16 cellular contexts compared by ENCODE assay signal in genomic region chrX:37425370-37425769, GRCh38.
DNase-seq lines count a peak whose midpoint lies in the region; ATAC-seq and TF ChIP-seq lines count a peak whose summit lies in the region.
"Had no signal": no experiment of that assay in that cellular context is flagged by ENCODE, and none has a peak within 500 bp of the region (broad histone marks: within the 10 kb centered on the region; RNA-seq: fewer than 3 reads in every experiment).

No MANE protein-coding gene starts in this region.

- H3K36me3 ChIP-seq in adipocyte (ENCODE audit: control insufficient read depth, insufficient read depth, low read length, severe bottlenecking) (peaks cover 10% of the 10 kb centered on the region), left ventricle myocardium inferior (no peaks in the 10 kb centered on the region), skeletal muscle tissue (ENCODE audit: control insufficient read depth in 3 of 3, insufficient read depth in 3 of 3, low read length in 3 of 3) (no peaks in the 10 kb centered on the region)

- ATAC-seq in Right ventricle myocardium inferior (peak; percentile 52), left cardiac atrium (no peak), HG02870 (IDR thresholded peaks at IDR 0.05; ENCODE audit: unreplicated experiment) (no peak)
- ATAC-seq: HepG2 had no signal

- peak overlapping the region; percentile 50 for H3K27ac ChIP-seq in left ventricle myocardium inferior (replicated peaks)
- peak overlapping the region; percentile 38 for H3K27ac ChIP-seq in skeletal muscle tissue (ENCODE audit: low read depth, low read length)

- H3K4me3 ChIP-seq in adipocyte (ENCODE audit: low read length) (no peak overlapping the region), left ventricle myocardium inferior (no peak overlapping the region), skeletal muscle tissue (ENCODE audit: low read length in 3 of 3) (no peak overlapping the region)

- H3K27me3 ChIP-seq in adipocyte (replicated peaks; ENCODE audit: control insufficient read depth, insufficient read depth, low read length) (peaks cover 2% of the 10 kb centered on the region), left ventricle myocardium inferior (ENCODE audit: low read depth) (no peaks in the 10 kb centered on the region), skeletal muscle tissue (ENCODE audit: control insufficient read depth in 3 of 3, insufficient read depth in 3 of 3, low read length in 3 of 3) (no peaks in the 10 kb centered on the region)

- no peaks in the 10 kb centered on the region for H3K4me1 ChIP-seq in adipocyte (ENCODE audit: control insufficient read depth, insufficient read depth, low read length)
- H3K4me1 ChIP-seq in left ventricle myocardium inferior: no peaks in the 10 kb centered on the region
- no peaks in the 10 kb centered on the region for H3K4me1 ChIP-seq in skeletal muscle tissue (ENCODE audit: control insufficient read depth in 3 of 3, insufficient read depth in 3 of 3, low read length in 3 of 3)

- DNase-seq in Right ventricle myocardium inferior (ENCODE audit: missing footprints) (no peak), left cardiac atrium (no peak), adipocyte (ENCODE audit: low read depth) (peak; percentile 22), left ventricle myocardium inferior (no peak), SW 1271 (lab: John Stamatoyannopoulos, UW) (no peak), COLO829 (ENCODE audit: low spot score) (no peak)
- DNase-seq: 8988T, C1 segment of cervical spinal cord, NCI-H1105 treated with DMSO at 0.1 percent for 48 hours, NCI-H187 treated with DMSO at 0.1 percent for 48 hours, NCI-H2171 treated with DMSO at 0.1 percent for 48 hours, NCI-H510A treated with DMSO at 0.1 percent for 48 hours, SIG-M5 had no signal

- H3K9ac ChIP-seq in adipocyte (ENCODE audit: low read length) (no peak overlapping the region), skeletal muscle tissue (ENCODE audit: low read depth in 1 of 3, low read length in 3 of 3) (no peak overlapping the region)

- H3K9me3 ChIP-seq in adipocyte (ENCODE audit: control insufficient read depth, low read length) (peaks cover 3% of the 10 kb centered on the region), left ventricle myocardium inferior (replicated peaks) (no peaks in the 10 kb centered on the region), skeletal muscle tissue (ENCODE audit: control insufficient read depth in 3 of 3, low read length in 3 of 3) (no peaks in the 10 kb centered on the region)

- intact Hi-C loops in Right ventricle myocardium inferior (cut with DNase I): no loop called here
- intact Hi-C loops in left cardiac atrium (cut with DNase I): no loop called here
- intact Hi-C loops in left ventricle myocardium inferior (cut with micrococcal nuclease): no loop called here

- no peak for TF ChIP-seq CTCF in left ventricle myocardium inferior (IDR thresholded peaks at IDR 0.05; ENCODE audit: borderline replicate concordance)
